In genomic region chr2:191280304-191280703, GRCh38 we compare ENCODE assay signal across 19 cellular contexts. TPM values are rescaled to one million over a fixed set of nuclear protein-coding genes. Genes with fewer than 3 reads are reported as not detected.
A peak's percentile ranks its signal among the peaks of the same experiment; 100 is the strongest.
DNase-seq lines count a peak whose midpoint lies in the region; ATAC-seq and TF ChIP-seq lines count a peak whose summit lies in the region.
"Had no signal": no experiment of that assay in that cellular context is flagged by ENCODE, and none has a peak within 500 bp of the region (broad histone marks: within the 10 kb centered on the region; RNA-seq: fewer than 3 reads in every experiment).

No MANE protein-coding gene starts in this region.

- peaks cover 25% of the 10 kb centered on the region for H3K4me1 Mint-ChIP-seq in endodermal cell
- peaks cover 16% of the 10 kb centered on the region for H3K4me1 Mint-ChIP-seq in progenitor cell of endocrine pancreas (ENCODE audit: low read depth)
- H3K4me1 Mint-ChIP-seq: CD14-positive monocyte had no signal

- H3K4ac ChIP-seq in mesendoderm (ENCODE audit: low read depth, low read length), result no peak overlapping the region

- H3K9me3 Mint-ChIP-seq in endodermal cell (no peaks in the 10 kb centered on the region), progenitor cell of endocrine pancreas (ENCODE audit: low read depth) (no peaks in the 10 kb centered on the region)
- H3K9me3 Mint-ChIP-seq: CD14-positive monocyte had no signal

- no peak overlapping the region for H3K4me2 ChIP-seq in mesendoderm (ENCODE audit: low read length)
- H3K4me2 ChIP-seq: PC-9 had no signal

- H3K18ac ChIP-seq in mesendoderm (ENCODE audit: low read length), result no peak overlapping the region

- TF ChIP-seq POLR2A in sigmoid colon (IDR thresholded peaks at IDR 0.05), result no peak

- peaks cover 19% of the 10 kb centered on the region for H3K79me2 ChIP-seq in mesendoderm (ENCODE audit: control insufficient read depth, insufficient read depth, low read length)

- no peak overlapping the region for H2AK5ac ChIP-seq in mesendoderm (ENCODE audit: low read length)

- peaks cover 53% of the 10 kb centered on the region for H3K36me3 Mint-ChIP-seq in endodermal cell (ENCODE audit: low read depth)
- H3K36me3 Mint-ChIP-seq in progenitor cell of endocrine pancreas (ENCODE audit: insufficient read depth), result peaks cover 26% of the 10 kb centered on the region
- H3K36me3 Mint-ChIP-seq: CD14-positive monocyte had no signal

- H3K79me1 ChIP-seq in mesendoderm (ENCODE audit: low read length), result peaks cover 28% of the 10 kb centered on the region

- no peak overlapping the region for H4K8ac ChIP-seq in mesendoderm (ENCODE audit: low read depth, low read length)

- H3K4me3 Mint-ChIP-seq in endodermal cell (no peak overlapping the region), progenitor cell of endocrine pancreas (ENCODE audit: low read depth) (no peak overlapping the region)
- H3K4me3 Mint-ChIP-seq: CD14-positive monocyte had no signal

- H4K5ac ChIP-seq in mesendoderm (ENCODE audit: low read length), result no peak overlapping the region

- H3K9ac ChIP-seq in HUES6 (ENCODE audit: low read length) (no peak overlapping the region), endodermal cell (ENCODE audit: extremely low read depth, low read length, poor library complexity, severe bottlenecking) (peak overlapping the region; percentile 6), mesendoderm (ENCODE audit: low read length) (no peak overlapping the region)

- TF ChIP-seq EP300 in sigmoid colon (IDR thresholded peaks at IDR 0.05), result no peak

- peak; percentile 79 for DNase-seq in endodermal cell
- peak; percentile 88 for DNase-seq in mesendoderm
- DNase-seq in progenitor cell of endocrine pancreas (ENCODE audit: low spot score, unreplicated experiment), result no peak
- no peak for DNase-seq in COR-L47 (lab: John Stamatoyannopoulos, UW)
- no peak for DNase-seq in sigmoid colon
- DNase-seq: Caco-2, DMS153, EL, HCEC 1CT, KG1, NCI-H1417 treated with DMSO at 0.1 percent for 48 hours, NCI-H2029 treated with DMSO at 0.1 percent for 48 hours, NCI-H748 treated with DMSO at 0.1 percent for 48 hours, PC-9, SJCRH30 had no signal

- peaks cover 18% of the 10 kb centered on the region for H3K4me1 ChIP-seq in HUES6 (ENCODE audit: control insufficient read depth, insufficient read depth, low read length)
- peaks cover 14% of the 10 kb centered on the region for H3K4me1 ChIP-seq in endodermal cell (ENCODE audit: control insufficient read depth, insufficient read depth, low read length)
- H3K4me1 ChIP-seq in mesendoderm (ENCODE audit: control insufficient read depth, low read depth, low read length), result no peaks in the 10 kb centered on the region
- no peaks in the 10 kb centered on the region for H3K4me1 ChIP-seq in sigmoid colon
- H3K4me1 ChIP-seq: Caco-2, SJCRH30 had no signal

- no peak overlapping the region for H3K56ac ChIP-seq in mesendoderm (ENCODE audit: low read length)

- H3K9me3 ChIP-seq in HUES6 (ENCODE audit: control insufficient read depth, insufficient read depth, low read depth, low read length), result no peaks in the 10 kb centered on the region
- no peaks in the 10 kb centered on the region for H3K9me3 ChIP-seq in endodermal cell (ENCODE audit: control insufficient read depth, low read length)
- H3K9me3 ChIP-seq in sigmoid colon, result no peaks in the 10 kb centered on the region
- H3K9me3 ChIP-seq: Caco-2, SJCRH30 had no signal

- H2BK120ac ChIP-seq in mesendoderm (ENCODE audit: low read depth, low read length), result no peak overlapping the region

- no peak for TF ChIP-seq CTCF in endodermal cell (conservative IDR thresholded peaks at IDR 0.05)
- TF ChIP-seq CTCF in progenitor cell of endocrine pancreas (IDR thresholded peaks at IDR 0.05; ENCODE audit: unreplicated experiment), result no peak
- TF ChIP-seq CTCF in sigmoid colon (IDR thresholded peaks at IDR 0.05), result no peak

- peak overlapping the region; percentile 88 for H3K27ac Mint-ChIP-seq in endodermal cell
- peak overlapping the region; percentile 62 for H3K27ac Mint-ChIP-seq in progenitor cell of endocrine pancreas
- H3K27ac Mint-ChIP-seq: CD14-positive monocyte had no signal

- H3K4me3 ChIP-seq in HUES6 (ENCODE audit: low read depth, low read length) (no peak overlapping the region), endodermal cell (ENCODE audit: low read length) (no peak overlapping the region), mesendoderm (ENCODE audit: low read length) (no peak overlapping the region), sigmoid colon (no peak overlapping the region)
- H3K4me3 ChIP-seq: PC-9, SJCRH30 had no signal

- no peak overlapping the region for H2BK15ac ChIP-seq in mesendoderm (replicated peaks; ENCODE audit: low read depth)

- WGBS in endodermal cell (ENCODE audit: insufficient coverage in 1 of 2, insufficient read length in 1 of 2), 2 experiments, result 55 to 84% methylated on average over 4 to 7 of the region's 7 CpGs
- WGBS in mesendoderm (ENCODE audit: extremely low coverage, insufficient coverage, low lambda C conversion rate), result no CpG with 5 or more reads among the region's 7 CpGs
- 94 to 95% methylated on average over 7 of the region's 7 CpGs for WGBS in sigmoid colon, 2 donors

- ATAC-seq in GM21515 (IDR thresholded peaks at IDR 0.05; ENCODE audit: unreplicated experiment), result no peak
- no peak for ATAC-seq in HG03442 (IDR thresholded peaks at IDR 0.05; ENCODE audit: unreplicated experiment)

- no peak overlapping the region for H2BK5ac ChIP-seq in mesendoderm (ENCODE audit: low read length)

- intact Hi-C loops in sigmoid colon (cut with DNase I), result no loop called here

- no peak overlapping the region for H3K23ac ChIP-seq in mesendoderm (ENCODE audit: low read length)

- H3K27ac ChIP-seq in HUES6 (ENCODE audit: low read depth, low read length), result 0 out of 2 replicates have a peak overlapping the region, but pooled peaks have one; percentile 15
- H3K27ac ChIP-seq in endodermal cell (ENCODE audit: low read depth, low read length), result peak overlapping the region; percentile 42
- H3K27ac ChIP-seq in mesendoderm (ENCODE audit: low read depth, low read length), result no peak overlapping the region
- no peak overlapping the region for H3K27ac ChIP-seq in sigmoid colon
- H3K27ac ChIP-seq: PC-9, SJCRH30 had no signal

- H3K27me3 ChIP-seq in HUES6 (ENCODE audit: control insufficient read depth, insufficient read depth, low read length) (no peaks in the 10 kb centered on the region), endodermal cell (ENCODE audit: control insufficient read depth, insufficient read depth, low read length, poor library complexity, severe bottlenecking) (no peaks in the 10 kb centered on the region), mesendoderm (ENCODE audit: insufficient read depth, low read length, poor library complexity) (no peaks in the 10 kb centered on the region), sigmoid colon (no peaks in the 10 kb centered on the region)
- H3K27me3 ChIP-seq: SJCRH30 had no signal

- H3K36me3 ChIP-seq in HUES6 (ENCODE audit: control insufficient read depth, insufficient read depth, low read length), result peaks cover 30% of the 10 kb centered on the region
- H3K36me3 ChIP-seq in endodermal cell (ENCODE audit: control insufficient read depth, insufficient read depth, low read length), result peaks cover 84% of the 10 kb centered on the region
- H3K36me3 ChIP-seq in mesendoderm (ENCODE audit: control insufficient read depth, insufficient read depth, low read length), result no peaks in the 10 kb centered on the region
- H3K36me3 ChIP-seq in sigmoid colon, result no peaks in the 10 kb centered on the region

- H3K27me3 Mint-ChIP-seq in endodermal cell (ENCODE audit: insufficient read depth) (no peaks in the 10 kb centered on the region), progenitor cell of endocrine pancreas (no peaks in the 10 kb centered on the region)

RNA-seq across cellular contexts. Expression of gene MYO1B, which starts 35.1 kb away (rescaled TPM):
- total RNA-seq in endodermal cell (100 to 1,000 TPM; 145 to 154 TPM), progenitor cell of endocrine pancreas (157 and 158 TPM in 2 replicates), sigmoid colon (10 to 100 TPM in 1 of 4 donors, 1 to 10 TPM in 3; 6.2 to 16.3 (median 9.5) TPM)
- 55.7 TPM for polyA plus RNA-seq in endodermal cell (2013, experiment 1 of 2)
- 56.3 TPM for polyA plus RNA-seq in endodermal cell (2013, experiment 2 of 2)
- polyA plus RNA-seq in mesendoderm (2013, experiment 1 of 2), result 35.0 TPM
- 35.1 TPM for polyA plus RNA-seq in mesendoderm (2013, experiment 2 of 2)
- 10 to 100 TPM; 13.8 to 37.1 (median 14.8) TPM for polyA plus RNA-seq in sigmoid colon
- polyA plus RNA-seq: CD14-positive monocyte had no signal

Comparison
In these comparisons a context has a peak if more than half of its experiments do, and no peak if none do; other contexts are left out.
1. H3K27ac ChIP-seq: peak in HUES6 (single experiment) and endodermal cell (single experiment); none in mesendoderm (single experiment) and sigmoid colon (0 of 4).
2. DNase-seq: peak in endodermal cell (single experiment) and mesendoderm (single experiment); none in progenitor cell of endocrine pancreas (single experiment), COR-L47 (single experiment) and sigmoid colon (single experiment).